Comparison of ENCODE assay signal across 13 cellular contexts in genomic region chr5:135185461-135186075, GRCh38.
DNase-seq lines count a peak whose midpoint lies in the region; ATAC-seq and TF ChIP-seq lines count a peak whose summit lies in the region.
"Had no signal": no experiment of that assay in that cellular context is flagged by ENCODE, and none has a peak within 500 bp of the region (broad histone marks: within the 10 kb centered on the region; RNA-seq: fewer than 3 reads in every experiment).

No MANE protein-coding gene starts in this region.

- no peaks in the 10 kb centered on the region for H3K36me3 Mint-ChIP-seq in CD4-positive, alpha-beta T cell (ENCODE audit: low read depth)
- no peaks in the 10 kb centered on the region for H3K36me3 Mint-ChIP-seq in MCF 10A (ENCODE audit: insufficient read depth, unreplicated experiment)
- H3K36me3 Mint-ChIP-seq: activated naive CD8-positive, alpha-beta T cell treated with anti-CD3 and anti-CD28 coated beads, Interleukin-2, amount 10 ng/mL, durations not matched to agents 7 days and 5 days had no signal

- no peak for TF ChIP-seq CTCF in CD4-positive, alpha-beta T cell (IDR thresholded peaks at IDR 0.05)
- TF ChIP-seq CTCF in MCF 10A (IDR thresholded peaks at IDR 0.05; ENCODE audit: unreplicated experiment) = no peak

- no peak overlapping the region for H3K4me3 Mint-ChIP-seq in CD4-positive, alpha-beta T cell
- no peak overlapping the region for H3K4me3 Mint-ChIP-seq in MCF 10A (ENCODE audit: unreplicated experiment)
- H3K4me3 Mint-ChIP-seq: activated naive CD8-positive, alpha-beta T cell treated with anti-CD3 and anti-CD28 coated beads, Interleukin-2, amount 10 ng/mL, durations not matched to agents 7 days and 5 days had no signal

- BruUV-seq in MCF 10A (replicated peaks; lab: Mats Ljungman, UMichigan) = no TSS peak

- H3K9me3 Mint-ChIP-seq in CD4-positive, alpha-beta T cell = no peaks in the 10 kb centered on the region
- no peaks in the 10 kb centered on the region for H3K9me3 Mint-ChIP-seq in MCF 10A (ENCODE audit: unreplicated experiment)
- H3K9me3 Mint-ChIP-seq: activated naive CD8-positive, alpha-beta T cell treated with anti-CD3 and anti-CD28 coated beads, Interleukin-2, amount 10 ng/mL, durations not matched to agents 7 days and 5 days had no signal

- POLR2A ChIA-PET in CD4-positive, alpha-beta T cell (lab: Charles Lee) = no interaction called here
- POLR2A ChIA-PET in MCF 10A (lab: Yijun Ruan, JAX) = interaction anchor here (3.2 kb wide), 1 partner anchor 153 kb away, joined by 13 read pairs; no protein-coding TSS in a partner anchor

- CTCF ChIA-PET in CD4-positive, alpha-beta T cell (lab: Charles Lee) = no interaction called here
- CTCF ChIA-PET in MCF 10A (lab: Yijun Ruan, JAX) = interaction anchor here (0.9 to 1.3 kb wide), 5 partner anchors 9 to 281 kb away, joined by 3 to 4 read pairs (median 3); partner anchors contain the start of gene PCBD2

- peaks cover 7% of the 10 kb centered on the region for H3K27me3 ChIP-seq in CD4-positive, alpha-beta T cell (ENCODE audit: control insufficient read depth, insufficient read depth, low read length)
- H3K27me3 ChIP-seq: gastroesophageal sphincter had no signal

- peak in 1 of 10 experiments; percentile 46 for DNase-seq in CD4-positive, alpha-beta T cell
- DNase-seq in MV-4-11 (lab: John Stamatoyannopoulos, UW) (peak; percentile 21), MCF 10A (ENCODE audit: unreplicated experiment) (peak; percentile 40), middle frontal gyrus (ENCODE audit: extremely low spot score, low spot score) (peak; percentile 17), left lobe of liver (ENCODE audit: low spot score) (no peak), NK-92 (lab: John Stamatoyannopoulos, UW; ENCODE audit: unreplicated experiment) (no peak)
- DNase-seq in activated CD4-positive, alpha-beta T cell treated with anti-CD3 and anti-CD28 coated beads, Interleukin-2, amount 50 U/mL, for 1 hour = no peak
- DNase-seq: activated CD4-positive, CD25-positive, alpha-beta regulatory T cell treated with anti-CD3 and anti-CD28 coated beads, Interleukin-2, amount 50 U/mL, for 72 hours; activated naive CD8-positive, alpha-beta T cell treated with anti-CD3 and anti-CD28 coated beads, Interleukin-2, amount 10 ng/mL, durations not matched to agents 7 days and 5 days; COR-L47; stimulated activated CD4-positive, alpha-beta T cell treated with anti-CD3 and anti-CD28 coated beads, Interleukin-4, amount 100 ng/mL, for 24 hours had no signal

- H3K27ac ChIP-seq in CD4-positive, alpha-beta T cell (ENCODE audit: low read depth, low read length) = no peak overlapping the region

- peaks cover 10% of the 10 kb centered on the region for H3K4me1 Mint-ChIP-seq in CD4-positive, alpha-beta T cell (ENCODE audit: low read depth)
- H3K4me1 Mint-ChIP-seq in MCF 10A (ENCODE audit: insufficient read depth, unreplicated experiment) = no peaks in the 10 kb centered on the region
- H3K4me1 Mint-ChIP-seq: activated naive CD8-positive, alpha-beta T cell treated with anti-CD3 and anti-CD28 coated beads, Interleukin-2, amount 10 ng/mL, durations not matched to agents 7 days and 5 days had no signal

- no peaks in the 10 kb centered on the region for H3K9me3 ChIP-seq in CD4-positive, alpha-beta T cell (ENCODE audit: control insufficient read depth, low read length)
- H3K9me3 ChIP-seq: gastroesophageal sphincter had no signal

- intact Hi-C loops in CD4-positive, alpha-beta T cell (cut with DNase I, micrococcal nuclease) = no loop called here
- intact Hi-C loops in MCF 10A (cut with micrococcal nuclease) = loop anchor here (5.0 kb wide), 1 partner anchor 58 kb away; no protein-coding TSS in a partner anchor

- peaks cover 15% of the 10 kb centered on the region for H3K27me3 Mint-ChIP-seq in CD4-positive, alpha-beta T cell
- H3K27me3 Mint-ChIP-seq in MCF 10A (ENCODE audit: insufficient read depth, unreplicated experiment) = no peaks in the 10 kb centered on the region

- peak; percentile 91 for ATAC-seq in CD4-positive, alpha-beta T cell (ENCODE audit: poor library complexity)
- ATAC-seq in left lobe of liver = no peak
- ATAC-seq in HG02763 (IDR thresholded peaks at IDR 0.05; ENCODE audit: unreplicated experiment) = no peak
- ATAC-seq: gastroesophageal sphincter had no signal

- no peak overlapping the region for H3K27ac Mint-ChIP-seq in CD4-positive, alpha-beta T cell
- no peak overlapping the region for H3K27ac Mint-ChIP-seq in MCF 10A (ENCODE audit: low read depth, unreplicated experiment)
- H3K27ac Mint-ChIP-seq: activated naive CD8-positive, alpha-beta T cell treated with anti-CD3 and anti-CD28 coated beads, Interleukin-2, amount 10 ng/mL, durations not matched to agents 7 days and 5 days had no signal

Comparison
In these comparisons a context has a peak if more than half of its experiments do, and no peak if none do; other contexts are left out.
1. DNase-seq: peak in MV-4-11 (single experiment), MCF 10A (single experiment) and middle frontal gyrus (single experiment); none in left lobe of liver (single experiment), activated CD4-positive, alpha-beta T cell treated with anti-CD3 and anti-CD28 coated beads, Interleukin-2, amount 50 U/mL, for 1 hour (single experiment) and NK-92 (single experiment).